ENCODE assay signal across 9 cellular contexts in the genomic region with DNA sequence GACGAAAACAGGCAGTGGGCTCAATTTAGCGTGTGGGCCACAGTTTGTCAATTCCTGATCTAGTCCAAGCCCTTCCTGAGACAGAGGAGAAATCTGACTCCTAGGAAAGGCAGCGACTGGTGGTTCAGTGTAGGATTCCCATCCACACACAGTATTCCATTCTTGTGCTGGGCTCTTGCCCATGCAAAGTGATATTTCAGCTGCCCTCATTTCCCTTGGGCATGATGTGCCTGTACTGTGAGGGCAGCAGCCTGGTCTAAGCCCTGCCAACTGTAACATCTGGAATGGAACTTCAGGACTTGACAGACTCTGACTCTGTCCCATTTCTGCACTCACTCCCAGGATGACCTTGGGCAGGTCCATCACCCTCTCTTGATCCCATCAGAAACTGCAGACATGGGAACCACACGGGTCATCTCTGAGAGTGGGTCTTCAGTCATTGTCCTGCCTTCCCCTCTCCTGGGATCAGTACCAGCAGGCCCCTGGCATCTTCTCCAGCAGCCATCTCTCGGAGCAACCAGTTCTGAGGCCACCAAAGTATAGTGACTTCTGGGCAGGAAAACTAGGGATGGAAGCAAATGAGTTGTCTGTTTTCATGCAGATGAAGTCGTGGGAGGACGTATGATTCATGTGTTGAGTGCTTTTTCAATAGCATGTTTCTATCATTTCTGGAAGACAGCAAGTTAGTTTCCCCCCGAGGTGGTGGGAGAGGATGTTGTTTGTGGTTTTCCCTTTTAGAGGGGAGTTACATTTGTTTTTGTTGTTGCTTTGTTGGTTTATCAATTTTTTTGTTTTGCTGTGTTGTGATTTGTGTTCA. TPM values are rescaled to one million over a fixed set of nuclear protein-coding genes. Genes with fewer than 3 reads are reported as not detected.
DNase-seq lines count a peak whose midpoint lies in the region; ATAC-seq lines count a peak whose summit lies in the region.
"Had no signal": no experiment of that assay in that cellular context is flagged by ENCODE, and none has a peak within 500 bp of the region (broad histone marks: within the 10 kb centered on the region; RNA-seq: fewer than 3 reads in every experiment).

No MANE protein-coding gene starts in this region.

- peaks cover 30% of the 10 kb centered on the region for H3K4me1 Mint-ChIP-seq in T-helper 2 cell treated with Interferon-gamma antibody and Interleukin-4, amounts not matched to agents 5 μg/mL and 100 μg/mL, for 36 hours (ENCODE audit: low read depth)
- H3K4me1 Mint-ChIP-seq in effector memory CD8-positive, alpha-beta T cell (ENCODE audit: low read depth in 2 of 2) = peaks cover 12 to 13% of the 10 kb centered on the region in 2 donors
- H3K4me1 Mint-ChIP-seq in stimulated activated naive CD8-positive, alpha-beta T cell treated with anti-CD3 and anti-CD28 coated beads, Interleukin-15, Interleukin-2, amounts not matched to agents 100 ng/mL and 50 ng/mL, for 24 hours (ENCODE audit: low read depth) = peaks cover 81% of the 10 kb centered on the region

- ATAC-seq in Right ventricle myocardium inferior (peak; percentile 45), GM19452 (IDR thresholded peaks at IDR 0.05; ENCODE audit: unreplicated experiment) (no peak), HG03354 (IDR thresholded peaks at IDR 0.05; ENCODE audit: poor library complexity, severe bottlenecking, unreplicated experiment) (no peak)
- ATAC-seq in effector memory CD8-positive, alpha-beta T cell (replicated peaks) = no peak

- H3K27me3 Mint-ChIP-seq in T-helper 2 cell treated with Interferon-gamma antibody and Interleukin-4, amounts not matched to agents 5 μg/mL and 100 μg/mL, for 36 hours (ENCODE audit: low read depth) = peaks cover 9% of the 10 kb centered on the region
- H3K27me3 Mint-ChIP-seq in effector memory CD8-positive, alpha-beta T cell = no peaks in the 10 kb centered on the region
- H3K27me3 Mint-ChIP-seq in stimulated activated naive CD8-positive, alpha-beta T cell treated with anti-CD3 and anti-CD28 coated beads, Interleukin-15, Interleukin-2, amounts not matched to agents 100 ng/mL and 50 ng/mL, for 24 hours = no peaks in the 10 kb centered on the region

- H3K27ac Mint-ChIP-seq in T-helper 2 cell treated with Interferon-gamma antibody and Interleukin-4, amounts not matched to agents 5 μg/mL and 100 μg/mL, for 36 hours = peak overlapping the region; percentile 39
- peak overlapping the region; percentile 1 to 67 for H3K27ac Mint-ChIP-seq in effector memory CD8-positive, alpha-beta T cell
- peak overlapping the region; percentile 96 for H3K27ac Mint-ChIP-seq in stimulated activated naive CD8-positive, alpha-beta T cell treated with anti-CD3 and anti-CD28 coated beads, Interleukin-15, Interleukin-2, amounts not matched to agents 100 ng/mL and 50 ng/mL, for 24 hours

- DNase-seq in Right ventricle myocardium inferior (ENCODE audit: missing footprints) (no peak), cardiac septum (ENCODE audit: low spot score) (no peak), GM03348 (ENCODE audit: low spot score) (no peak)
- peak; percentile 67 for DNase-seq in T-helper 2 cell treated with Interferon-gamma antibody and Interleukin-4, amounts not matched to agents 5 μg/mL and 100 μg/mL, for 36 hours (ENCODE audit: low spot score)
- DNase-seq in effector memory CD8-positive, alpha-beta T cell = no peak
- DNase-seq: NK-92 treated with Interleukin-12 subunit alpha and Interleukin-12 subunit beta, amount 100 ng/mL, for 24 hours had no signal

- peak overlapping the region; percentile 52 for H3K4me3 Mint-ChIP-seq in T-helper 2 cell treated with Interferon-gamma antibody and Interleukin-4, amounts not matched to agents 5 μg/mL and 100 μg/mL, for 36 hours
- no peak overlapping the region for H3K4me3 Mint-ChIP-seq in effector memory CD8-positive, alpha-beta T cell
- peak overlapping the region; percentile 18 for H3K4me3 Mint-ChIP-seq in stimulated activated naive CD8-positive, alpha-beta T cell treated with anti-CD3 and anti-CD28 coated beads, Interleukin-15, Interleukin-2, amounts not matched to agents 100 ng/mL and 50 ng/mL, for 24 hours

- no peaks in the 10 kb centered on the region for H3K9me3 Mint-ChIP-seq in T-helper 2 cell treated with Interferon-gamma antibody and Interleukin-4, amounts not matched to agents 5 μg/mL and 100 μg/mL, for 36 hours
- no peaks in the 10 kb centered on the region for H3K9me3 Mint-ChIP-seq in effector memory CD8-positive, alpha-beta T cell
- H3K9me3 Mint-ChIP-seq in stimulated activated naive CD8-positive, alpha-beta T cell treated with anti-CD3 and anti-CD28 coated beads, Interleukin-15, Interleukin-2, amounts not matched to agents 100 ng/mL and 50 ng/mL, for 24 hours = no peaks in the 10 kb centered on the region

- intact Hi-C loops in Right ventricle myocardium inferior (cut with DNase I) (loop anchor here (5.0 kb wide), 1 partner anchor 434 kb away; no protein-coding TSS in a partner anchor), cardiac septum (cut with DNase I) (loop anchor here (10.0 kb wide), 2 partner anchors 122 to 372 kb away; a partner anchor contains a TSS)

- H3K36me3 Mint-ChIP-seq in T-helper 2 cell treated with Interferon-gamma antibody and Interleukin-4, amounts not matched to agents 5 μg/mL and 100 μg/mL, for 36 hours (ENCODE audit: low read depth) = no peaks in the 10 kb centered on the region
- H3K36me3 Mint-ChIP-seq in effector memory CD8-positive, alpha-beta T cell (ENCODE audit: insufficient read depth) = no peaks in the 10 kb centered on the region
- H3K36me3 Mint-ChIP-seq in stimulated activated naive CD8-positive, alpha-beta T cell treated with anti-CD3 and anti-CD28 coated beads, Interleukin-15, Interleukin-2, amounts not matched to agents 100 ng/mL and 50 ng/mL, for 24 hours (ENCODE audit: low read depth) = no peaks in the 10 kb centered on the region

RNA-seq across cellular contexts. Expression of a gene that starts 54.2 kb away (rescaled TPM):
- not detected for total RNA-seq in Right ventricle myocardium inferior
- not detected for total RNA-seq in cardiac septum

Comparison
In these comparisons a context has a peak if more than half of its experiments do, and no peak if none do; other contexts are left out.
1. H3K27ac Mint-ChIP-seq: peak in every context shown above with its lines; median percentile 96 in stimulated activated naive CD8-positive, alpha-beta T cell treated with anti-CD3 and anti-CD28 coated beads, Interleukin-15, Interleukin-2, amounts not matched to agents 100 ng/mL and 50 ng/mL, for 24 hours; 39 in T-helper 2 cell treated with Interferon-gamma antibody and Interleukin-4, amounts not matched to agents 5 μg/mL and 100 μg/mL, for 36 hours; 34 in effector memory CD8-positive, alpha-beta T cell.
2. H3K4me3 Mint-ChIP-seq: peak in T-helper 2 cell treated with Interferon-gamma antibody and Interleukin-4, amounts not matched to agents 5 μg/mL and 100 μg/mL, for 36 hours (single experiment) and stimulated activated naive CD8-positive, alpha-beta T cell treated with anti-CD3 and anti-CD28 coated beads, Interleukin-15, Interleukin-2, amounts not matched to agents 100 ng/mL and 50 ng/mL, for 24 hours (single experiment); none in effector memory CD8-positive, alpha-beta T cell (0 of 2).